In genomic region chr17:35499548-35499947, GRCh38 we compare ENCODE assay signal across 24 cellular contexts. TPM values are rescaled to one million over a fixed set of nuclear protein-coding genes. Genes with fewer than 3 reads are reported as not detected.
A peak's percentile ranks its signal among the peaks of the same experiment; 100 is the strongest.
DNase-seq lines count a peak whose midpoint lies in the region; ATAC-seq, FAIRE-seq and TF ChIP-seq lines count a peak whose summit lies in the region.
"Had no signal": no experiment of that assay in that cellular context is flagged by ENCODE, and none has a peak within 500 bp of the region (broad histone marks: within the 10 kb centered on the region; RNA-seq: fewer than 3 reads in every experiment).

No MANE protein-coding gene starts in this region.

- 46% methylated on average over 2 of the region's 2 CpGs for WGBS in A549 (ENCODE audit: missing lambda C conversion rate)

- intact Hi-C loops in activated T-helper 2 cell treated with anti-CD3 and anti-CD28 coated beads, Interferon-gamma antibody, Interleukin-2, Interleukin-4, amounts not matched to agents 10 μg/mL and 5 μg/mL and 100 μg/mL, durations not matched to agents 14 hours and 24 hours and 36 hours (cut with micrococcal nuclease), result no loop called here
- intact Hi-C loops in natural killer cell (cut with micrococcal nuclease), result no loop called here

- FAIRE-seq in A549 (lab: Jason Lieb, UNC), result peak; percentile 39
- FAIRE-seq: D721Med had no signal

- H3K4me3 ChIP-seq in A549, result no peak overlapping the region
- H3K4me3 ChIP-seq: GM23248 had no signal

- no peak for TF ChIP-seq CTCF in A549 (IDR thresholded peaks at IDR 0.05)
- no peak for TF ChIP-seq CTCF in natural killer cell (IDR thresholded peaks at IDR 0.05)

- peaks cover 77% of the 10 kb centered on the region for H3K4me1 Mint-ChIP-seq in activated CD4-positive, alpha-beta T cell treated with anti-CD3 and anti-CD28 coated beads, Interleukin-2, amount 10 ng/mL, durations not matched to agents 7 days and 5 days
- H3K4me1 Mint-ChIP-seq in activated T-helper 2 cell treated with anti-CD3 and anti-CD28 coated beads, Interferon-gamma antibody, Interleukin-2, Interleukin-4, amounts not matched to agents 10 μg/mL and 5 μg/mL and 100 μg/mL, durations not matched to agents 14 hours and 24 hours and 36 hours (ENCODE audit: low read depth), result peaks cover 44% of the 10 kb centered on the region
- H3K4me1 Mint-ChIP-seq in natural killer cell, result peaks cover 68 to 84% of the 10 kb centered on the region in 2 donors
- peaks cover 9 to 26% of the 10 kb centered on the region in 2 donors for H3K4me1 Mint-ChIP-seq in stimulated activated naive B cell treated with anti-CD40 and anti-IgM and Interleukin-4, amounts not matched to agents 10 μg/mL and 1 μg/mL and 100 μg/mL, for 72 hours

- CTCF ChIA-PET in activated CD4-positive, alpha-beta T cell treated with anti-CD3 and anti-CD28 coated beads, Interleukin-2, amount 10 ng/mL, durations not matched to agents 7 days and 5 days (lab: Charles Lee), result interaction anchor here (0.6 to 1.7 kb wide), 4 partner anchors 9 to 40 kb away, joined by 3 to 5 read pairs (median 4); no protein-coding TSS in a partner anchor
- CTCF ChIA-PET in A549 (lab: Yijun Ruan, JAX), result interaction anchor here (2.5 kb wide), 1 partner anchor 34 kb away, joined by 6 read pairs; no protein-coding TSS in a partner anchor

- no peak overlapping the region for H3K27ac ChIP-seq in A549
- H3K27ac ChIP-seq: GM23248, RWPE1 had no signal

- ATAC-seq in A549 (no peak), natural killer cell (peak; percentile 44 to 73 (median 60))
- no peak for ATAC-seq in stimulated activated naive B cell treated with anti-CD40 and anti-IgM and Interleukin-4, amounts not matched to agents 10 μg/mL and 1 μg/mL and 100 μg/mL, for 72 hours (replicated peaks)

- H3K4me2 ChIP-seq in A549, result no peak overlapping the region

- DNase-seq in activated CD4-positive, alpha-beta T cell treated with anti-CD3 and anti-CD28 coated beads, Interleukin-2, amount 10 ng/mL, durations not matched to agents 7 days and 5 days, result no peak
- no peak for DNase-seq in activated CD4-positive, alpha-beta T cell treated with anti-CD3 and anti-CD28 coated beads, Interleukin-2, amount 50 U/mL, for 48 hours
- DNase-seq in A549 (ENCODE audit: low read depth in 1 of 2, low spot score in 1 of 2) (no peak), natural killer cell (no peak), SIG-M5 (lab: John Stamatoyannopoulos, UW) (no peak)
- no peak for DNase-seq in activated T-helper 2 cell treated with anti-CD3 and anti-CD28 coated beads, Interferon-gamma antibody, Interleukin-2, Interleukin-4, amounts not matched to agents 10 μg/mL and 5 μg/mL and 100 μg/mL, durations not matched to agents 14 hours and 24 hours and 36 hours (ENCODE audit: low spot score)
- DNase-seq in stimulated activated naive B cell treated with anti-CD40 and anti-IgM and Interleukin-4, amounts not matched to agents 10 μg/mL and 1 μg/mL and 100 μg/mL, for 72 hours, result no peak
- DNase-seq: 8988T; AML-193; C1 segment of cervical spinal cord; GM23248; H9; HFFc6; NCI-H1694; NCI-H2081; NCI-H2171; NCI-H345; NCI-H524; NCI-H774; NK-92 treated with Interleukin-12 subunit alpha and Interleukin-12 subunit beta, amount 100 ng/mL, for 24 hours; SHP77 treated with DMSO at 0.1 percent for 48 hours had no signal

- H3K9me3 Mint-ChIP-seq in activated CD4-positive, alpha-beta T cell treated with anti-CD3 and anti-CD28 coated beads, Interleukin-2, amount 10 ng/mL, durations not matched to agents 7 days and 5 days, result no peaks in the 10 kb centered on the region
- no peaks in the 10 kb centered on the region for H3K9me3 Mint-ChIP-seq in activated T-helper 2 cell treated with anti-CD3 and anti-CD28 coated beads, Interferon-gamma antibody, Interleukin-2, Interleukin-4, amounts not matched to agents 10 μg/mL and 5 μg/mL and 100 μg/mL, durations not matched to agents 14 hours and 24 hours and 36 hours
- no peaks in the 10 kb centered on the region for H3K9me3 Mint-ChIP-seq in natural killer cell
- peaks cover 8 to 9% of the 10 kb centered on the region in 2 donors for H3K9me3 Mint-ChIP-seq in stimulated activated naive B cell treated with anti-CD40 and anti-IgM and Interleukin-4, amounts not matched to agents 10 μg/mL and 1 μg/mL and 100 μg/mL, for 72 hours
- H3K9me3 Mint-ChIP-seq: HFFc6 had no signal

- POLR2A ChIA-PET in activated CD4-positive, alpha-beta T cell treated with anti-CD3 and anti-CD28 coated beads, Interleukin-2, amount 10 ng/mL, durations not matched to agents 7 days and 5 days (lab: Charles Lee), result interaction anchor here (0.7 kb wide), 1 partner anchor 42 kb away, joined by 5 read pairs; no protein-coding TSS in a partner anchor
- POLR2A ChIA-PET in A549 (lab: Yijun Ruan, JAX), result no interaction called here

- H3K9me3 ChIP-seq in A549, result no peaks in the 10 kb centered on the region

- peak overlapping the region; percentile 69 for H3K27ac Mint-ChIP-seq in activated CD4-positive, alpha-beta T cell treated with anti-CD3 and anti-CD28 coated beads, Interleukin-2, amount 10 ng/mL, durations not matched to agents 7 days and 5 days
- peak overlapping the region; percentile 35 for H3K27ac Mint-ChIP-seq in activated T-helper 2 cell treated with anti-CD3 and anti-CD28 coated beads, Interferon-gamma antibody, Interleukin-2, Interleukin-4, amounts not matched to agents 10 μg/mL and 5 μg/mL and 100 μg/mL, durations not matched to agents 14 hours and 24 hours and 36 hours
- H3K27ac Mint-ChIP-seq in natural killer cell, result peak overlapping the region; percentile 60 to 85
- no peak overlapping the region for H3K27ac Mint-ChIP-seq in stimulated activated naive B cell treated with anti-CD40 and anti-IgM and Interleukin-4, amounts not matched to agents 10 μg/mL and 1 μg/mL and 100 μg/mL, for 72 hours
- H3K27ac Mint-ChIP-seq: H9, HFFc6 had no signal

- no peak for TF ChIP-seq EP300 in A549 (IDR thresholded peaks at IDR 0.05)

- no peaks in the 10 kb centered on the region for H3K4me1 ChIP-seq in A549

- H3K27me3 Mint-ChIP-seq in activated CD4-positive, alpha-beta T cell treated with anti-CD3 and anti-CD28 coated beads, Interleukin-2, amount 10 ng/mL, durations not matched to agents 7 days and 5 days, result no peaks in the 10 kb centered on the region
- no peaks in the 10 kb centered on the region for H3K27me3 Mint-ChIP-seq in activated T-helper 2 cell treated with anti-CD3 and anti-CD28 coated beads, Interferon-gamma antibody, Interleukin-2, Interleukin-4, amounts not matched to agents 10 μg/mL and 5 μg/mL and 100 μg/mL, durations not matched to agents 14 hours and 24 hours and 36 hours (ENCODE audit: low read depth)
- no peaks in the 10 kb centered on the region for H3K27me3 Mint-ChIP-seq in natural killer cell (ENCODE audit: low read depth in 2 of 2)
- peaks cover 81% of the 10 kb centered on the region in 2 donors for H3K27me3 Mint-ChIP-seq in stimulated activated naive B cell treated with anti-CD40 and anti-IgM and Interleukin-4, amounts not matched to agents 10 μg/mL and 1 μg/mL and 100 μg/mL, for 72 hours

- TF ChIP-seq POLR2A in A549 (IDR thresholded peaks at IDR 0.05; ENCODE audit: low read length), result no peak

- peaks cover 68% of the 10 kb centered on the region for H3K36me3 Mint-ChIP-seq in activated CD4-positive, alpha-beta T cell treated with anti-CD3 and anti-CD28 coated beads, Interleukin-2, amount 10 ng/mL, durations not matched to agents 7 days and 5 days (ENCODE audit: low read depth)
- H3K36me3 Mint-ChIP-seq in activated T-helper 2 cell treated with anti-CD3 and anti-CD28 coated beads, Interferon-gamma antibody, Interleukin-2, Interleukin-4, amounts not matched to agents 10 μg/mL and 5 μg/mL and 100 μg/mL, durations not matched to agents 14 hours and 24 hours and 36 hours (ENCODE audit: low read depth), result peaks cover 67% of the 10 kb centered on the region
- peaks cover 11% of the 10 kb centered on the region for H3K36me3 Mint-ChIP-seq in natural killer cell
- H3K36me3 Mint-ChIP-seq in stimulated activated naive B cell treated with anti-CD40 and anti-IgM and Interleukin-4, amounts not matched to agents 10 μg/mL and 1 μg/mL and 100 μg/mL, for 72 hours, result peaks cover 10% of the 10 kb centered on the region in 2 donors
- H3K36me3 Mint-ChIP-seq: IgD-negative memory B cell had no signal

- TF ChIP-seq RAD21 in A549 (conservative IDR thresholded peaks at IDR 0.05 in 1 of 2, IDR thresholded peaks at IDR 0.05 in 1 of 2), result no peak

- H3K4me3 Mint-ChIP-seq in activated CD4-positive, alpha-beta T cell treated with anti-CD3 and anti-CD28 coated beads, Interleukin-2, amount 10 ng/mL, durations not matched to agents 7 days and 5 days, result no peak overlapping the region
- H3K4me3 Mint-ChIP-seq in activated T-helper 2 cell treated with anti-CD3 and anti-CD28 coated beads, Interferon-gamma antibody, Interleukin-2, Interleukin-4, amounts not matched to agents 10 μg/mL and 5 μg/mL and 100 μg/mL, durations not matched to agents 14 hours and 24 hours and 36 hours (ENCODE audit: low read depth), result no peak overlapping the region
- peak overlapping the region; percentile 57 for H3K4me3 Mint-ChIP-seq in natural killer cell
- H3K4me3 Mint-ChIP-seq in stimulated activated naive B cell treated with anti-CD40 and anti-IgM and Interleukin-4, amounts not matched to agents 10 μg/mL and 1 μg/mL and 100 μg/mL, for 72 hours, result no peak overlapping the region
- H3K4me3 Mint-ChIP-seq: H9, HFFc6, IgD-negative memory B cell had no signal

RNA-seq across cellular contexts. Expression of gene SLFN12L, which starts 37.9 kb away (rescaled TPM):
- total RNA-seq in activated CD4-positive, alpha-beta T cell treated with anti-CD3 and anti-CD28 coated beads, Interleukin-2, amount 10 ng/mL, durations not matched to agents 7 days and 5 days, result 100 to 1,000 TPM in 1 of 2 experiments, 10 to 100 TPM in 1; 97.9 to 102 TPM
- polyA plus RNA-seq in A549 (2011; rRNA removed), result not detected in 2 replicates
- polyA plus RNA-seq in A549 (2012; cell fraction: cytosol; rRNA removed), result not detected in 2 replicates
- polyA plus RNA-seq in A549 (2012; cell fraction: nucleus; rRNA removed), result not detected in 2 replicates
- not detected in 3 replicates for polyA plus RNA-seq in A549 (2017; fragmentation: RNase III; extraction: RNeasy Plus Mini Kit Qiagen cat#74134 plus additional on column Dnase treatment)
- 0.10 TPM in 1 of 2 replicates, not detected in the other for polyA minus RNA-seq in A549 (2011; rRNA and poly(A)+ RNA removed)
- total RNA-seq in activated T-helper 2 cell treated with anti-CD3 and anti-CD28 coated beads, Interferon-gamma antibody, Interleukin-2, Interleukin-4, amounts not matched to agents 10 μg/mL and 5 μg/mL and 100 μg/mL, durations not matched to agents 14 hours and 24 hours and 36 hours, result 37.8 and 41.9 TPM in 2 replicates
- 100 to 1,000 TPM; 126 to 174 (median 130) TPM for total RNA-seq in natural killer cell
- total RNA-seq: H9 had no signal
- polyA plus RNA-seq: GM23248 had no signal

RNA-seq across cellular contexts. Expression of gene SLFN13, which starts 51.0 kb away (rescaled TPM):
- 10 to 100 TPM; 50.4 to 53.6 TPM for total RNA-seq in activated CD4-positive, alpha-beta T cell treated with anti-CD3 and anti-CD28 coated beads, Interleukin-2, amount 10 ng/mL, durations not matched to agents 7 days and 5 days
- 12.2 and 12.5 TPM in 2 replicates for polyA plus RNA-seq in A549 (2011; rRNA removed)
- 4.8 and 5.2 TPM in 2 replicates for polyA plus RNA-seq in A549 (2012; cell fraction: cytosol; rRNA removed)
- polyA plus RNA-seq in A549 (2012; cell fraction: nucleus; rRNA removed), result 5.1 and 6.4 TPM in 2 replicates
- 5.4 to 6.8 TPM (median 6.6 TPM) in 3 replicates for polyA plus RNA-seq in A549 (2017; fragmentation: RNase III; extraction: RNeasy Plus Mini Kit Qiagen cat#74134 plus additional on column Dnase treatment)
- polyA minus RNA-seq in A549 (2011; rRNA and poly(A)+ RNA removed), result 11.9 and 22.0 TPM in 2 replicates
- total RNA-seq in activated T-helper 2 cell treated with anti-CD3 and anti-CD28 coated beads, Interferon-gamma antibody, Interleukin-2, Interleukin-4, amounts not matched to agents 10 μg/mL and 5 μg/mL and 100 μg/mL, durations not matched to agents 14 hours and 24 hours and 36 hours, result 41.9 and 42.6 TPM in 2 replicates
- total RNA-seq in natural killer cell, result 100 to 1,000 TPM in 2 of 3 donors, 10 to 100 TPM in 1; 85.9 to 182 (median 129) TPM

Comparison
In these comparisons a context has a peak if more than half of its experiments do, and no peak if none do; other contexts are left out.
1. ATAC-seq: peak in natural killer cell (3 of 3); none in A549 (0 of 2) and stimulated activated naive B cell treated with anti-CD40 and anti-IgM and Interleukin-4, amounts not matched to agents 10 μg/mL and 1 μg/mL and 100 μg/mL, for 72 hours (0 of 2).